8 cellular contexts compared by ENCODE assay signal in the genomic region with DNA sequence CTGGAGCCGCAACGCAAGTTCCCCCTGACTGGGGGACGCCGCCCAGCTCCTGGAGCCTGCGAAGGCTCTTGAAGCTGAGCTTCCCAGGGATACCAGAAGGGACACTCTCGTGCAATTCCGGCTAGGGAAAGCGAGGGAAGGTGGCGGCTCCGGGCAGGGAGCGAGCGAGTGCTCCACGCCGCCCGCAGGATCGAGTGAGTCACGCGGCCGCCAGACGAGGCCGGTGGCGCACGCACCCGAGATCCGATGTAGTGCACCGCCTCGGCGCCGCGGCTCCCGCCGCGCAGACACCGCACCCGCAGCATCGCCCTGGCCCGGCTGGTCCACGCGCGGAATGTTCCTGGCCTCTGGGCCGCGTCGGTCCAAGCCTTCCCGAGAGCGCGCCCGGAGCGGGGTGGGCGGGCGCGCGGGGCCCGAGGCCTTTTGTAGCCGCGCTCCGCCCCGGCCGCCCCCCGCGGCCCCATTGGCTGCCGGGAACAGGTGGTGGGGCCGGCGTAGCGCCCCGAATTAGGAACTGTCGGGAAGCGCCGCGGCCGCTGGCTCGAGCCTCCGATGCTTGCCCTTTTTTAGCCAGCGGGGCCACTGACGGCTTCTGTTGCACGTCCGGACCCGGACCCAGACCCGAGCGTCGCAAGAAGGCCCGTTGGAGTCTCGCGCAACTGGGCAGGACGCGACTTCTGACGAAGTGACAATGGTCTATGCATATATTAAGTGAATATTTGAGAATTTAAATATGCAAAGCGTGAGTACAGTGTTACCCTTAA. TPM values are rescaled to one million over a fixed set of nuclear protein-coding genes. Genes with fewer than 3 reads are reported as not detected.
DNase-seq lines count a peak whose midpoint lies in the region; ATAC-seq and TF ChIP-seq lines count a peak whose summit lies in the region.

TSS of gene GATM (minus strand) at position 396 of the 764 bp plus-strand sequence. CDS start at position 305, 91 bp downstream.

- intact Hi-C loops in right cardiac atrium (cut with DNase I): loop anchor here in 1 of 4 donors (10.0 kb wide), 1 partner anchor 174 kb away; no protein-coding TSS in a partner anchor

- no peaks in the 10 kb centered on the region for H3K27me3 ChIP-seq in right cardiac atrium (ENCODE audit: control insufficient read depth, insufficient read depth)

- H3K36me3 Mint-ChIP-seq in progenitor cell of endocrine pancreas (ENCODE audit: insufficient read depth): peaks cover 12% of the 10 kb centered on the region

- H3K27ac Mint-ChIP-seq in progenitor cell of endocrine pancreas: peak within 1 kb of the TSS; percentile 78

- H3K4me1 Mint-ChIP-seq in progenitor cell of endocrine pancreas (ENCODE audit: low read depth): peaks cover 32% of the 10 kb centered on the region

- peaks cover 59% of the 10 kb centered on the region for H3K27me3 Mint-ChIP-seq in progenitor cell of endocrine pancreas

- H3K4me3 ChIP-seq in right cardiac atrium (ENCODE audit: low read length): peak within 1 kb of the TSS; percentile 58

- WGBS in right cardiac atrium: 1% methylated on average over 87 of the region's 87 CpGs

- DNase-seq in DMS53 treated with DMSO at 0.1 percent for 48 hours (lab: John Stamatoyannopoulos, UW; ENCODE audit: unreplicated experiment): peak; percentile 32
- DNase-seq in SK-N-DZ (ENCODE audit: low spot score): peak; percentile 80
- peak; percentile 84 to 94 (median 94) for DNase-seq in right cardiac atrium
- DNase-seq in progenitor cell of endocrine pancreas (ENCODE audit: low spot score, unreplicated experiment): peak; percentile 67
- no peak for DNase-seq in NCI-H2196 treated with DMSO at 0.1 percent for 48 hours (lab: John Stamatoyannopoulos, UW; ENCODE audit: unreplicated experiment)

- peak within 1 kb of the TSS; percentile 83 for H3K4me3 Mint-ChIP-seq in progenitor cell of endocrine pancreas (ENCODE audit: low read depth)

- peak; percentile 78 for ATAC-seq in GM19467 (IDR thresholded peaks at IDR 0.05; ENCODE audit: unreplicated experiment)
- peak; percentile 74 for ATAC-seq in HG03571 (IDR thresholded peaks at IDR 0.05; ENCODE audit: unreplicated experiment)
- peak; percentile 97 to 98 for ATAC-seq in right cardiac atrium

- H3K9me3 ChIP-seq in right cardiac atrium (ENCODE audit: control insufficient read depth, low read length): no peaks in the 10 kb centered on the region

- peaks cover 2% of the 10 kb centered on the region for H3K4me1 ChIP-seq in right cardiac atrium (ENCODE audit: control insufficient read depth, insufficient read depth, low read length)

- H3K27ac ChIP-seq in angular gyrus (ENCODE audit: low read depth, low read length): peak within 1 kb of the TSS; percentile 91
- peak within 1 kb of the TSS; percentile 69 for H3K27ac ChIP-seq in right cardiac atrium (ENCODE audit: low read length)

- peaks cover 3% of the 10 kb centered on the region for H3K9me3 Mint-ChIP-seq in progenitor cell of endocrine pancreas (ENCODE audit: low read depth)

- peak; percentile 61 for TF ChIP-seq CTCF in progenitor cell of endocrine pancreas (IDR thresholded peaks at IDR 0.05; ENCODE audit: unreplicated experiment)

RNA-seq across cellular contexts. Expression of gene GATM, which starts in this region (rescaled TPM):
- 1.1 and 1.7 TPM in 2 replicates for polyA plus RNA-seq in SK-N-DZ (2014; cell fraction: cytosol; rRNA removed)
- 1.4 and 5.8 TPM in 2 replicates for polyA plus RNA-seq in SK-N-DZ (2014; cell fraction: nucleus; rRNA removed)
- total RNA-seq in right cardiac atrium: 10 to 100 TPM; 22.2 to 33.8 (median 31.2) TPM
- 12.9 TPM for polyA plus RNA-seq in right cardiac atrium
- total RNA-seq in progenitor cell of endocrine pancreas: 64.1 and 75.5 TPM in 2 replicates
